12 cellular contexts compared by ENCODE assay signal in genomic region chr4:158314756-158315487, GRCh38.
DNase-seq lines count a peak whose midpoint lies in the region; ATAC-seq and TF ChIP-seq lines count a peak whose summit lies in the region.
"Had no signal": no experiment of that assay in that cellular context is flagged by ENCODE, and none has a peak within 500 bp of the region (broad histone marks: within the 10 kb centered on the region; RNA-seq: fewer than 3 reads in every experiment).

No MANE protein-coding gene starts in this region.

- H3K9ac ChIP-seq in SK-N-SH: peak overlapping the region; percentile 1; the same call in 1 of the 2 replicates

- no peaks in the 10 kb centered on the region for H3K9me2 ChIP-seq in SK-N-SH

- no peak overlapping the region for H3K4me3 ChIP-seq in AG10803 (ENCODE audit: low read length)
- no peak overlapping the region for H3K4me3 ChIP-seq in SK-N-SH (ENCODE audit: low read depth in 2 of 2, low read length in 1 of 2)
- H3K4me3 ChIP-seq: HAP-1, right lobe of liver had no signal

- peaks cover 7% of the 10 kb centered on the region for H3K36me3 Mint-ChIP-seq in natural killer cell

- no peaks in the 10 kb centered on the region for H3K27me3 ChIP-seq in SK-N-SH (ENCODE audit: insufficient read depth)
- H3K27me3 ChIP-seq: right lobe of liver had no signal

- H3K4me1 Mint-ChIP-seq in natural killer cell: no peaks in the 10 kb centered on the region

- peak overlapping the region; percentile 20; the same call in 1 of the 2 replicates for H3K4me2 ChIP-seq in SK-N-SH

- H3F3A ChIP-seq in SK-N-SH (replicated peaks; ENCODE audit: insufficient read depth): peaks cover 18% of the 10 kb centered on the region

- no peaks in the 10 kb centered on the region for H3K79me2 ChIP-seq in SK-N-SH (ENCODE audit: insufficient read depth)

- no peaks in the 10 kb centered on the region for H3K9me3 ChIP-seq in SK-N-SH

- H3K36me3 ChIP-seq in SK-N-SH (replicated peaks in 1 of 2; ENCODE audit: control insufficient read depth in 1 of 2, insufficient read depth in 2 of 2, low read length in 1 of 2): no peaks in the 10 kb centered on the region
- H3K36me3 ChIP-seq: HAP-1, right lobe of liver had no signal

- H3K27ac Mint-ChIP-seq in natural killer cell: no peak overlapping the region
- H3K27ac Mint-ChIP-seq: CD4-positive, alpha-beta T cell; stimulated activated naive CD8-positive, alpha-beta T cell treated with anti-CD3 and anti-CD28 coated beads, Interleukin-15, Interleukin-2, amounts not matched to agents 100 ng/mL and 50 ng/mL, for 24 hours had no signal

- ATAC-seq in activated CD4-positive, CD25-positive, alpha-beta regulatory T cell treated with anti-CD3 and anti-CD28 coated beads, Interleukin-2, amount 50 U/mL, for 24 hours: no peak
- no peak for ATAC-seq in natural killer cell

- H3K27me3 Mint-ChIP-seq in natural killer cell (ENCODE audit: low read depth in 2 of 2): no peaks in the 10 kb centered on the region

- 56% methylated on average over 5 of the region's 5 CpGs for WGBS in SK-N-SH (ENCODE audit: low lambda C conversion rate)

- TF ChIP-seq EP300 in SK-N-SH (IDR thresholded peaks at IDR 0.05; ENCODE audit: borderline replicate concordance in 1 of 2, low read depth in 1 of 2, low read length in 1 of 2): peak in 1 of 2 experiments; percentile 52; a peak in 2 of 4 replicates

- H3K4me3 Mint-ChIP-seq in natural killer cell: no peak overlapping the region
- H3K4me3 Mint-ChIP-seq: CD4-positive, alpha-beta T cell; stimulated activated naive CD8-positive, alpha-beta T cell treated with anti-CD3 and anti-CD28 coated beads, Interleukin-15, Interleukin-2, amounts not matched to agents 100 ng/mL and 50 ng/mL, for 24 hours had no signal

- POLR2A ChIA-PET in SK-N-SH (lab: Yijun Ruan, JAX): no interaction called here

- H3K4me1 ChIP-seq in SK-N-SH (ENCODE audit: control insufficient read depth in 1 of 2, insufficient read depth in 2 of 2, low read depth in 1 of 2, low read length in 1 of 2): peaks cover 0 to 16% of the 10 kb centered on the region in 2 experiments; a peak in 1 of 4 replicates
- H3K4me1 ChIP-seq: HAP-1, right lobe of liver had no signal

- H4K20me1 ChIP-seq in SK-N-SH (ENCODE audit: insufficient read depth): no peaks in the 10 kb centered on the region

- intact Hi-C loops in natural killer cell (cut with micrococcal nuclease): no loop called here

- CTCF ChIA-PET in SK-N-SH (lab: Yijun Ruan, JAX): interaction anchor here (0.8 kb wide), 1 partner anchor 59 kb away, joined by 4 read pairs; no protein-coding TSS in a partner anchor

- peak overlapping the region in 1 of 2 experiments; percentile 91; a peak in 2 of 4 replicates for H3K27ac ChIP-seq in SK-N-SH (ENCODE audit: low read depth in 2 of 2, low read length in 1 of 2)
- H3K27ac ChIP-seq: right lobe of liver had no signal

- peak overlapping the region; percentile 79; the same call in 1 of the 2 replicates for H2AFZ ChIP-seq in SK-N-SH (ENCODE audit: low read depth)

- peaks cover 0 to 9% of the 10 kb centered on the region in 2 donors for H3K9me3 Mint-ChIP-seq in natural killer cell
- H3K9me3 Mint-ChIP-seq: stimulated activated naive CD8-positive, alpha-beta T cell treated with anti-CD3 and anti-CD28 coated beads, Interleukin-15, Interleukin-2, amounts not matched to agents 100 ng/mL and 50 ng/mL, for 24 hours had no signal

- TF ChIP-seq CTCF in AG10803 (conservative IDR thresholded peaks at IDR 0.05; ENCODE audit: low read length): no peak
- no peak for TF ChIP-seq CTCF in SK-N-SH (IDR thresholded peaks at IDR 0.05)
- TF ChIP-seq CTCF in natural killer cell (IDR thresholded peaks at IDR 0.05): no peak

- DNase-seq in AG10803 (ENCODE audit: low read depth) (peak; percentile 99), SK-N-SH (no peak), fibroblast of peridontal ligament (ENCODE audit: extremely low read depth) (peak; percentile 99), pulmonary artery endothelial cell (ENCODE audit: low read depth, low spot score) (peak; percentile 44), hippocampal formation (lab: John Stamatoyannopoulos, UW) (no peak), natural killer cell (no peak)
- no peak for DNase-seq in stimulated activated CD4-positive, alpha-beta T cell treated with anti-CD3 and anti-CD28 coated beads, Interleukin-2, amount 100 ng/mL, for 24 hours
- DNase-seq: CD4-positive, alpha-beta T cell; right lobe of liver had no signal

- no peak for TF ChIP-seq RAD21 in SK-N-SH (IDR thresholded peaks at IDR 0.05; ENCODE audit: low read length)

TF ChIP-seq in SK-N-SH, 30 proteins besides CTCF, POLR2A, EP300 and RAD21 (continues in another document):
- TF ChIP-seq USF2 (IDR thresholded peaks at IDR 0.05; ENCODE audit: borderline replicate concordance, low read depth, low read length): no peak
- no peak for TF ChIP-seq EZH2phosphoT487 (IDR thresholded peaks at IDR 0.05; ENCODE audit: borderline replicate concordance, low read depth)
- no peak for TF ChIP-seq NRF1 (IDR thresholded peaks at IDR 0.05; ENCODE audit: low read depth, low read length)
- no peak for TF ChIP-seq MEF2A (IDR thresholded peaks at IDR 0.05; ENCODE audit: borderline replicate concordance, low read depth)
- TF ChIP-seq IRF3 (IDR thresholded peaks at IDR 0.05; ENCODE audit: low read depth, low read length): no peak
- TF ChIP-seq POLR2AphosphoS5 (IDR thresholded peaks at IDR 0.05; ENCODE audit: low read depth, low read length): no peak; the same call in 1 of the 2 replicates
- TF ChIP-seq FOXJ3 (CRISPR knock-in tag; IDR thresholded peaks at IDR 0.05): no peak
- no peak for TF ChIP-seq GABPA (IDR thresholded peaks at IDR 0.05; ENCODE audit: low read depth)
- TF ChIP-seq TAF1 (IDR thresholded peaks at IDR 0.05; ENCODE audit: borderline replicate concordance, low read depth, low read length): no peak
- TF ChIP-seq CHD2 (IDR thresholded peaks at IDR 0.05; ENCODE audit: low read length, partially characterized antibody): no peak
- peak; percentile 12; the same call in 1 of the 2 replicates for TF ChIP-seq PBX3 (IDR thresholded peaks at IDR 0.05)
- TF ChIP-seq RCOR1 (IDR thresholded peaks at IDR 0.05; ENCODE audit: low read length): no peak
- TF ChIP-seq RFX5 (IDR thresholded peaks at IDR 0.05; ENCODE audit: low read length): no peak
- TF ChIP-seq TCF12 (IDR thresholded peaks at IDR 0.05): peak; percentile 66
- no peak for TF ChIP-seq RXRA (IDR thresholded peaks at IDR 0.05; ENCODE audit: borderline replicate concordance, low read depth)
- no peak for TF ChIP-seq FOXM1 (IDR thresholded peaks at IDR 0.05; ENCODE audit: low read depth)
- TF ChIP-seq ELF1 (IDR thresholded peaks at IDR 0.05): no peak
- no peak for TF ChIP-seq YY1 (IDR thresholded peaks at IDR 0.05; ENCODE audit: low read depth)
- TF ChIP-seq TEAD4 (IDR thresholded peaks at IDR 0.05; ENCODE audit: borderline replicate concordance, insufficient read depth): peak; percentile 37; the same call in 1 of the 2 replicates
- peak; percentile 63; the same call in 1 of the 2 replicates for TF ChIP-seq FOSL2 (IDR thresholded peaks at IDR 0.05; ENCODE audit: borderline replicate concordance, low read depth)
- no peak for TF ChIP-seq SIN3A (IDR thresholded peaks at IDR 0.05; ENCODE audit: borderline replicate concordance, low read depth, low read length)
- TF ChIP-seq JUND (IDR thresholded peaks at IDR 0.05): peak; percentile 74
- no peak for TF ChIP-seq MXI1 (IDR thresholded peaks at IDR 0.05; ENCODE audit: low read depth, low read length)
- peak; percentile 68 for TF ChIP-seq NFIC (IDR thresholded peaks at IDR 0.05; ENCODE audit: borderline replicate concordance)
- no peak for TF ChIP-seq SMC3 (IDR thresholded peaks at IDR 0.05; ENCODE audit: low read depth, low read length)
- TF ChIP-seq USF1 (IDR thresholded peaks at IDR 0.05; ENCODE audit: borderline replicate concordance, low read depth): no peak

Comparison
In these comparisons a context has a peak if more than half of its experiments do, and no peak if none do; other contexts are left out.
1. DNase-seq: peak in AG10803 (single experiment), fibroblast of peridontal ligament (single experiment) and pulmonary artery endothelial cell (single experiment); none in SK-N-SH (single experiment), hippocampal formation (0 of 2), stimulated activated CD4-positive, alpha-beta T cell treated with anti-CD3 and anti-CD28 coated beads, Interleukin-2, amount 100 ng/mL, for 24 hours (0 of 2) and natural killer cell (single experiment).